ENCODE assay signal across 3 cellular contexts in genomic region chr1:74740307-74740706, GRCh38.
A peak's percentile ranks its signal among the peaks of the same experiment; 100 is the strongest.
TF ChIP-seq lines count a peak whose summit lies in the region.

No MANE protein-coding gene starts in this region.

TF ChIP-seq in A549, 52 proteins besides CTCF, POLR2A, EP300 and RAD21:
- peak; percentile 43 for TF ChIP-seq MAFK (IDR thresholded peaks at IDR 0.05; ENCODE audit: partially characterized antibody)

TF ChIP-seq in K562, 482 proteins besides CTCF, POLR2A, EP300 and RAD21:
- TF ChIP-seq NFYB (IDR thresholded peaks at IDR 0.05; ENCODE audit: extremely low read depth, insufficient read length) (peak; percentile 90), RBM25 (IDR thresholded peaks at IDR 0.05; ENCODE audit: low read depth, low read length, severe bottlenecking) (peak; percentile 36)

TF ChIP-seq in HepG2, 621 proteins besides CTCF, POLR2A, EP300 and RAD21:
- peak; percentile 12; the same call in 1 of the 2 replicates for TF ChIP-seq MAFF (IDR thresholded peaks at IDR 0.05; ENCODE audit: low read depth, low read length)
